ENCODE assay signal across 11 cellular contexts in the genomic region with DNA sequence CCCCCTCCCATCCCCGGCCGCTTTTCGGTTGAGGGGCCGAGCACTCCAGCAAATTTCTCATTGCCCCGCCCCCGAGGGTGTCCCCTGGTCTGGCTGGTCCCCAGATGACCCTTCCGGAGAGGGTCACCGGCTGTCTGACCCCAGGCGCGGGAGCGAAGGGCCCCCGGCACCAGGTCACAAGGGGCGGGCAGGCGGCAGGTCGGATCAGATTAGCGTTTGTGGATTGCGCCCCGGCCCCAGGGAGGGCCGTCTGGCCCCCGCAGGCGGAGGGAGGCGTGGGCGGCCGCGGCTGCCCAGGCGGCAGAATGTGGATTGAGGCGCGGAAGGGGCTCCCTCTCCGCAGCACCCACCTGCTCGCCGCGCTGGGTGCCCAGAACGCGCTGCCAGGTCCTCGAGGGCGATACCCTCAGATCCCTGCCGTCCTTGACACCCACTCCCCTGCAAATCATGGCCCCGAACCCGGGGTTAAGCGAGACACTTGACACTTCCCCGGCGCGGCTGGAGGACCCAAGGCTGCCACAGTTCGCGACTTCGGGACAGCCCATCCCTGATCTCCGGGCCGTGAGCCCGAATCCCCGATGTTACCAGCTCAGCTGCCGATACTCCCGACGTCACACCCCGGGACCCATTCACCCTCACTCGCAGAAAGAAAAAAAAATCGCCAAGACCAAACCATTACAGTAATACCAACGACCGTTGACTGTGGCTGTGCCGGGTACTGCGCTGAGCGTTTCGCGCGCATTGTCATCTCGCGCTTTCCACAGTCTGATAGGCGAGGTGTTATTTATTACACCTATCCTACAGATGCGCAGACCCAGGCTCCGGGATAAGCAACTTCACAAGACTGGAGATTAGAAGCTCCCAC. TPM values are rescaled to one million over a fixed set of nuclear protein-coding genes. Genes with fewer than 3 reads are reported as not detected.
DNase-seq lines count a peak whose midpoint lies in the region; ATAC-seq and TF ChIP-seq lines count a peak whose summit lies in the region.
"Had no signal": no experiment of that assay in that cellular context is flagged by ENCODE, and none has a peak within 500 bp of the region (broad histone marks: within the 10 kb centered on the region; RNA-seq: fewer than 3 reads in every experiment).

No MANE protein-coding gene starts in this region.

- DNase-seq in Calu3 (no peak), T-helper 17 cell (no peak), esophagus muscularis mucosa (ENCODE audit: extremely low spot score) (no peak), neural progenitor cell (ENCODE audit: low spot score) (peak; percentile 61), dermis blood vessel endothelial cell (no peak), glomerular visceral epithelial cell (ENCODE audit: extremely low spot score) (no peak), GM20000 (ENCODE audit: low spot score) (no peak)
- DNase-seq: uterus had no signal

- peak overlapping the region; percentile 36 to 46 (median 38) for H3K4me3 ChIP-seq in esophagus muscularis mucosa
- H3K4me3 ChIP-seq in neural progenitor cell, result peak overlapping the region; percentile 37

- intact Hi-C loops in Calu3 (cut with micrococcal nuclease; ENCODE audit: unreplicated experiment), result no loop called here
- intact Hi-C loops in esophagus muscularis mucosa (cut with DNase I), result no loop called here

- no peak for TF ChIP-seq EP300 in esophagus muscularis mucosa (IDR thresholded peaks at IDR 0.05)

- BruUV-seq in Calu3 (replicated peaks; lab: Mats Ljungman, UMichigan), result no TSS peak

- H3K27ac Mint-ChIP-seq in Calu3 (ENCODE audit: unreplicated experiment) (no peak overlapping the region), T-helper 17 cell (no peak overlapping the region), neural progenitor cell (no peak overlapping the region)

- H3K4me1 Mint-ChIP-seq in Calu3 (ENCODE audit: low read depth, unreplicated experiment) (peaks cover 8% of the 10 kb centered on the region), T-helper 17 cell (peaks cover 13% of the 10 kb centered on the region), neural progenitor cell (peaks cover 13% of the 10 kb centered on the region)

- 6% methylated on average over 45 of the region's 69 CpGs for WGBS in esophagus muscularis mucosa

- H3K36me3 ChIP-seq in esophagus muscularis mucosa, result peaks cover 0 to 6% (median 3%) of the 10 kb centered on the region in 4 donors
- H3K36me3 ChIP-seq in neural progenitor cell, result no peaks in the 10 kb centered on the region
- H3K36me3 ChIP-seq: uterus had no signal

- H3K27me3 ChIP-seq in esophagus muscularis mucosa (peaks cover 0 to 35% (median 14%) of the 10 kb centered on the region in 4 donors), neural progenitor cell (peaks cover 80% of the 10 kb centered on the region)

- H3K27me3 Mint-ChIP-seq in Calu3 (ENCODE audit: unreplicated experiment), result peaks cover 66% of the 10 kb centered on the region
- peaks cover 50% of the 10 kb centered on the region for H3K27me3 Mint-ChIP-seq in T-helper 17 cell
- H3K27me3 Mint-ChIP-seq in neural progenitor cell (ENCODE audit: insufficient read depth, low read depth), result peaks cover 43% of the 10 kb centered on the region

- H2AFZ ChIP-seq in neural progenitor cell (replicated peaks), result no peak overlapping the region

- H3K4me3 Mint-ChIP-seq in Calu3 (ENCODE audit: low read depth, unreplicated experiment) (peak overlapping the region; percentile 41), T-helper 17 cell (peak overlapping the region; percentile 91), neural progenitor cell (peak overlapping the region; percentile 69)

- no peaks in the 10 kb centered on the region for H3K36me3 Mint-ChIP-seq in Calu3 (ENCODE audit: insufficient read depth, unreplicated experiment)
- peaks cover 8% of the 10 kb centered on the region for H3K36me3 Mint-ChIP-seq in T-helper 17 cell (ENCODE audit: low read depth)
- peaks cover 5% of the 10 kb centered on the region for H3K36me3 Mint-ChIP-seq in neural progenitor cell

- TF ChIP-seq CTCF in Calu3 (IDR thresholded peaks at IDR 0.05; ENCODE audit: unreplicated experiment), result no peak
- TF ChIP-seq CTCF in esophagus muscularis mucosa (IDR thresholded peaks at IDR 0.05), result no peak
- no peak for TF ChIP-seq CTCF in neural progenitor cell (IDR thresholded peaks at IDR 0.05)
- no peak for TF ChIP-seq CTCF in GM20000 (IDR thresholded peaks at IDR 0.05; ENCODE audit: extremely low read depth, missing control alignments)

- ATAC-seq in T-helper 17 cell, result peak; percentile 61
- ATAC-seq in GM21737 (IDR thresholded peaks at IDR 0.05; ENCODE audit: unreplicated experiment), result no peak

- peak overlapping the region; percentile 68 for H3K4me2 ChIP-seq in neural progenitor cell

- peaks cover 17 to 26% (median 24%) of the 10 kb centered on the region in 4 donors for H3K4me1 ChIP-seq in esophagus muscularis mucosa
- peaks cover 12% of the 10 kb centered on the region for H3K4me1 ChIP-seq in neural progenitor cell

- no peaks in the 10 kb centered on the region for H3K9me3 Mint-ChIP-seq in Calu3 (ENCODE audit: low read depth, unreplicated experiment)
- H3K9me3 Mint-ChIP-seq in neural progenitor cell, result no peaks in the 10 kb centered on the region

- no peaks in the 10 kb centered on the region for H3K79me2 ChIP-seq in neural progenitor cell (ENCODE audit: low read depth)

- CTCF ChIA-PET in Calu3 (lab: Charles Lee), result no interaction called here

- H3F3A ChIP-seq in neural progenitor cell (ENCODE audit: low read depth), result peaks cover 16% of the 10 kb centered on the region

- no peak overlapping the region for H3K27ac ChIP-seq in esophagus muscularis mucosa (replicated peaks in 1 of 4)
- no peak overlapping the region for H3K27ac ChIP-seq in neural progenitor cell
- H3K27ac ChIP-seq: uterus had no signal

- no peak for TF ChIP-seq POLR2A in esophagus muscularis mucosa (IDR thresholded peaks at IDR 0.05; ENCODE audit: low read depth)

- H4K20me1 ChIP-seq in neural progenitor cell (ENCODE audit: low read depth), result peaks cover 41% of the 10 kb centered on the region

- no peak overlapping the region for H3K9ac ChIP-seq in neural progenitor cell

- H3K9me3 ChIP-seq in T-helper 17 cell (ENCODE audit: control insufficient read depth, low read length, poor library complexity, severe bottlenecking) (no peaks in the 10 kb centered on the region), esophagus muscularis mucosa (no peaks in the 10 kb centered on the region), neural progenitor cell (ENCODE audit: low read depth) (no peaks in the 10 kb centered on the region)
- H3K9me3 ChIP-seq: uterus had no signal

RNA-seq across cellular contexts. Expression of gene NODAL, which starts 1.0 kb away (rescaled TPM):
- total RNA-seq in Calu3 (2022), result not detected in 2 replicates
- total RNA-seq in T-helper 17 cell, result not detected
- not detected for total RNA-seq in esophagus muscularis mucosa
- total RNA-seq in neural progenitor cell (ENCODE audit: low replicate concordance), result not detected in 2 replicates
- not detected in 2 replicates for total RNA-seq in dermis blood vessel endothelial cell
- total RNA-seq: renal cortical epithelial cell; T-helper 1 cell treated with Interleukin-12 subunit alpha and Interleukin-12 subunit beta and Interleukin-4 antibody, amounts not matched to agents 30 ng/mL and 1 ng/mL, for 36 hours; uterus had no signal

RNA-seq across cellular contexts. Expression of gene EIF4EBP2, which starts 36.6 kb away (rescaled TPM):
- total RNA-seq in Calu3 (2022), result 53.1 and 54.7 TPM in 2 replicates
- 10 to 100 TPM; 44.2 to 49.5 TPM for total RNA-seq in T-helper 17 cell
- total RNA-seq in esophagus muscularis mucosa, result 10 to 100 TPM; 73.6 to 99.9 (median 78.4) TPM
- total RNA-seq in neural progenitor cell (ENCODE audit: low replicate concordance), result 110 and 122 TPM in 2 replicates
- 28.2 and 49.7 TPM in 2 replicates for total RNA-seq in dermis blood vessel endothelial cell

RNA-seq across cellular contexts. Expression of gene PALD1, which starts 38.0 kb away (rescaled TPM):
- total RNA-seq in Calu3 (2022), result 0.38 and 1.5 TPM in 2 replicates
- total RNA-seq in T-helper 17 cell, result under 1 TPM; 0.07 to 0.13 TPM
- 10 to 100 TPM; 10.4 to 19.1 (median 12.8) TPM for total RNA-seq in esophagus muscularis mucosa
- 9.6 and 20.4 TPM in 2 replicates for total RNA-seq in neural progenitor cell (ENCODE audit: low replicate concordance)
- 248 and 276 TPM in 2 replicates for total RNA-seq in dermis blood vessel endothelial cell

RNA-seq across cellular contexts. Expression of gene LRRC20, which starts 58.1 kb away (rescaled TPM):
- total RNA-seq in Calu3 (2022) (34.4 and 37.1 TPM in 2 replicates), T-helper 17 cell (1 to 10 TPM; 1.9 to 2.5 TPM), esophagus muscularis mucosa (10 to 100 TPM in 3 of 4 donors, 1 to 10 TPM in 1; 6.6 to 17.0 (median 13.4) TPM), neural progenitor cell (ENCODE audit: low replicate concordance) (19.0 and 44.9 TPM in 2 replicates), dermis blood vessel endothelial cell (9.0 and 15.0 TPM in 2 replicates)

Comparison
In these comparisons a context has a peak if more than half of its experiments do, and no peak if none do; other contexts are left out.
1. H3K4me3 Mint-ChIP-seq: peak in every context shown above with its lines; median percentile 91 in T-helper 17 cell; 69 in neural progenitor cell; 41 in Calu3.
2. RNA of gene PALD1, which starts 38.0 kb away (total RNA-seq): 248 to 276 TPM in dermis blood vessel endothelial cell; 10.4 to 19.1 TPM in esophagus muscularis mucosa, 9.6 to 20.4 TPM in neural progenitor cell, 0.38 to 1.5 TPM in Calu3 and 0.07 to 0.13 TPM in T-helper 17 cell; every median in the first group is over 10 times any median in the second.